Comparison of ENCODE assay signal across 8 cellular contexts in genomic region chr12:71440393-71441349, GRCh38. TPM values are rescaled to one million over a fixed set of nuclear protein-coding genes. Genes with fewer than 3 reads are reported as not detected.
A peak's percentile ranks its signal among the peaks of the same experiment; 100 is the strongest.
DNase-seq lines count a peak whose midpoint lies in the region; ATAC-seq and TF ChIP-seq lines count a peak whose summit lies in the region.

No MANE protein-coding gene starts in this region.

- TF ChIP-seq POLR2A in spleen (IDR thresholded peaks at IDR 0.05), result no peak

- H3K27ac ChIP-seq in spleen, result no peak overlapping the region

- intact Hi-C loops in spleen (cut with DNase I; ENCODE audit: low total_unique reads), result no loop called here

- TF ChIP-seq CTCF in spleen (IDR thresholded peaks at IDR 0.05 in 8 of 11, conservative IDR thresholded peaks at IDR 0.05 in 3 of 11), result no peak

- H3K4me3 ChIP-seq in spleen, result peak overlapping the region; percentile 5 to 63 (median 33)

- POLR2A ChIA-PET in activated CD4-positive, alpha-beta T cell treated with anti-CD3 and anti-CD28 coated beads, Interleukin-2, amount 10 ng/mL, durations not matched to agents 7 days and 5 days (lab: Charles Lee), result no interaction called here

- H3K4me3 Mint-ChIP-seq in activated CD4-positive, alpha-beta T cell treated with anti-CD3 and anti-CD28 coated beads, Interleukin-2, amount 10 ng/mL, durations not matched to agents 7 days and 5 days, result peak overlapping the region; percentile 47
- peak overlapping the region; percentile 93 to 94 for H3K4me3 Mint-ChIP-seq in activated T-cell treated with anti-CD3 and anti-CD28 coated beads, Interleukin-2, amount 50 U/mL, for 72 hours

- H3K27me3 ChIP-seq in spleen (replicated peaks in 1 of 7), result peaks cover 0 to 69% (median 48%) of the 10 kb centered on the region in 7 donors

- peaks cover 74% of the 10 kb centered on the region for H3K27me3 Mint-ChIP-seq in activated CD4-positive, alpha-beta T cell treated with anti-CD3 and anti-CD28 coated beads, Interleukin-2, amount 10 ng/mL, durations not matched to agents 7 days and 5 days
- peaks cover 74% of the 10 kb centered on the region for H3K27me3 Mint-ChIP-seq in activated T-cell treated with anti-CD3 and anti-CD28 coated beads, Interleukin-2, amount 50 U/mL, for 72 hours (ENCODE audit: low read depth)

- H3K27ac Mint-ChIP-seq in activated CD4-positive, alpha-beta T cell treated with anti-CD3 and anti-CD28 coated beads, Interleukin-2, amount 10 ng/mL, durations not matched to agents 7 days and 5 days, result peak overlapping the region; percentile 79
- H3K27ac Mint-ChIP-seq in activated T-cell treated with anti-CD3 and anti-CD28 coated beads, Interleukin-2, amount 50 U/mL, for 72 hours, result no peak overlapping the region

- no peak for DNase-seq in activated CD4-positive, alpha-beta T cell treated with anti-CD3 and anti-CD28 coated beads, Interleukin-2, amount 10 ng/mL, durations not matched to agents 7 days and 5 days
- no peak for DNase-seq in activated CD4-positive, alpha-beta T cell treated with anti-CD3 and anti-CD28 coated beads, Interleukin-2, amount 50 U/mL, for 4 hours
- DNase-seq in activated T-cell treated with anti-CD3 and anti-CD28 coated beads, Interleukin-2, amount 50 U/mL, for 72 hours, result peak in 1 of 2 donors; percentile 19
- DNase-seq in iPS-NIHi11 (ENCODE audit: low spot score), result peak; percentile 15
- DNase-seq in spleen, result peak; percentile 62
- no peak for DNase-seq in NCI-H446 treated with DMSO at 0.1 percent for 48 hours (lab: John Stamatoyannopoulos, UW)
- no peak for DNase-seq in activated CD8-positive, alpha-beta memory T cell treated with anti-CD3 and anti-CD28 coated beads, Interleukin-2, amount 50 U/mL, for 48 hours

- H3K36me3 Mint-ChIP-seq in activated CD4-positive, alpha-beta T cell treated with anti-CD3 and anti-CD28 coated beads, Interleukin-2, amount 10 ng/mL, durations not matched to agents 7 days and 5 days (ENCODE audit: low read depth), result peaks cover 2% of the 10 kb centered on the region
- peaks cover 2 to 9% of the 10 kb centered on the region in 2 donors for H3K36me3 Mint-ChIP-seq in activated T-cell treated with anti-CD3 and anti-CD28 coated beads, Interleukin-2, amount 50 U/mL, for 72 hours (ENCODE audit: insufficient read depth in 2 of 2)

- peak; percentile 74 for ATAC-seq in HG03159 (IDR thresholded peaks at IDR 0.05; ENCODE audit: unreplicated experiment)
- ATAC-seq in activated T-cell treated with anti-CD3 and anti-CD28 coated beads, Interleukin-2, amount 50 U/mL, for 72 hours (replicated peaks in 1 of 2), result peak; percentile 10 to 36

- H3K4me1 Mint-ChIP-seq in activated CD4-positive, alpha-beta T cell treated with anti-CD3 and anti-CD28 coated beads, Interleukin-2, amount 10 ng/mL, durations not matched to agents 7 days and 5 days, result peaks cover 23% of the 10 kb centered on the region
- peaks cover 23% of the 10 kb centered on the region for H3K4me1 Mint-ChIP-seq in activated T-cell treated with anti-CD3 and anti-CD28 coated beads, Interleukin-2, amount 50 U/mL, for 72 hours (ENCODE audit: low read depth)

- H3K36me3 ChIP-seq in spleen, result no peaks in the 10 kb centered on the region

- peaks cover 7% of the 10 kb centered on the region for H3K9me3 Mint-ChIP-seq in activated CD4-positive, alpha-beta T cell treated with anti-CD3 and anti-CD28 coated beads, Interleukin-2, amount 10 ng/mL, durations not matched to agents 7 days and 5 days
- peaks cover 5 to 8% of the 10 kb centered on the region in 2 donors for H3K9me3 Mint-ChIP-seq in activated T-cell treated with anti-CD3 and anti-CD28 coated beads, Interleukin-2, amount 50 U/mL, for 72 hours

- 1 to 2% (median 2%) methylated on average over 30 to 44 of the region's 44 CpGs for WGBS in spleen, 5 donors

- H3K9me3 ChIP-seq in spleen, result peaks cover 0 to 20% (median 16%) of the 10 kb centered on the region in 8 donors

- peaks cover 19 to 29% (median 25%) of the 10 kb centered on the region in 6 donors for H3K4me1 ChIP-seq in spleen

- CTCF ChIA-PET in activated CD4-positive, alpha-beta T cell treated with anti-CD3 and anti-CD28 coated beads, Interleukin-2, amount 10 ng/mL, durations not matched to agents 7 days and 5 days (lab: Charles Lee), result no interaction called here

RNA-seq across cellular contexts. Expression of gene LGR5, which starts 1.1 kb away (rescaled TPM):
- not detected for total RNA-seq in activated CD4-positive, alpha-beta T cell treated with anti-CD3 and anti-CD28 coated beads, Interleukin-2, amount 10 ng/mL, durations not matched to agents 7 days and 5 days
- total RNA-seq in activated T-cell treated with anti-CD3 and anti-CD28 coated beads, Interleukin-2, amount 50 U/mL, for 72 hours, result not detected
- total RNA-seq in spleen, result not detected
- polyA plus RNA-seq in spleen, result under 1 TPM; 0.02 to 0.19 (median 0.02) TPM

Comparison
In these comparisons a context has a peak if more than half of its experiments do, and no peak if none do; other contexts are left out.
1. DNase-seq: peak in iPS-NIHi11 (single experiment) and spleen (single experiment); none in activated CD4-positive, alpha-beta T cell treated with anti-CD3 and anti-CD28 coated beads, Interleukin-2, amount 10 ng/mL, durations not matched to agents 7 days and 5 days (single experiment), activated CD4-positive, alpha-beta T cell treated with anti-CD3 and anti-CD28 coated beads, Interleukin-2, amount 50 U/mL, for 4 hours (0 of 2), NCI-H446 treated with DMSO at 0.1 percent for 48 hours (single experiment) and activated CD8-positive, alpha-beta memory T cell treated with anti-CD3 and anti-CD28 coated beads, Interleukin-2, amount 50 U/mL, for 48 hours (single experiment).